Comparison of ENCODE assay signal across 10 cellular contexts in the genomic region with DNA sequence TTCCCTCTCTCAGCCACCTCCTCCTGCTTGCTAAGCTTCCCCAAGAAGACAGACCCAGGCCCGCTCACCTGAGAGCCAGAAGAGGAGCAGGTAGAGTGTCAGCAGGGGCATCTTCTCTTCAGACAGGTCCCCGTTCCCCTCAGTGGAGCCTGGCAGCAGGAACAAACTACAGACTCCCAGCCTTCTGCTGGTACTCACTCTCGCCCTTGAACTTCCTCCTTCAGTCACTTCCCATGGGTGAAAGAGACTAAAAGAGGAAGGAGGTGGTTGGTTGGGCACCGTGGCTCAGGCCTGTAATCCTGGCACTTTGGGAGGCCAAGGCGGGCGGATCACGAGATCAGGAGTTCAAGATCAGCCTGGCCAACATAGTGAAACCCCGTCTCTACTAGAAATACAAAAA. TPM values are rescaled to one million over a fixed set of nuclear protein-coding genes. Genes with fewer than 3 reads are reported as not detected.
DNase-seq lines count a peak whose midpoint lies in the region; ATAC-seq lines count a peak whose summit lies in the region.
"Had no signal": no experiment of that assay in that cellular context is flagged by ENCODE, and none has a peak within 500 bp of the region (broad histone marks: within the 10 kb centered on the region; RNA-seq: fewer than 3 reads in every experiment).

A gene (minus strand): TSS at position 168 of the 400 bp plus-strand sequence. CDS start 57 bp downstream, at position 111.

- H3K4me1 ChIP-seq in BLaER1 treated with 17β-estradiol and CSF1 and Interleukin-3, amounts not matched to agents 10 nM and 100 nM = peaks cover 10 to 72% (median 36%) of the 10 kb centered on the region in 10 experiments
- H3K4me1 ChIP-seq in duodenal mucosa (ENCODE audit: control insufficient read depth in 1 of 2, insufficient read depth in 2 of 2, low read length in 2 of 2) = no peaks in the 10 kb centered on the region

- no peaks in the 10 kb centered on the region for H3K36me3 ChIP-seq in BLaER1 treated with 17β-estradiol and CSF1 and Interleukin-3, amounts not matched to agents 10 nM and 100 nM
- no peaks in the 10 kb centered on the region for H3K36me3 ChIP-seq in duodenal mucosa (ENCODE audit: control insufficient read depth in 1 of 2, insufficient read depth in 2 of 2, low read length in 2 of 2)

- no peaks in the 10 kb centered on the region for H3K9me3 ChIP-seq in BLaER1 treated with 17β-estradiol and CSF1 and Interleukin-3, amounts not matched to agents 10 nM and 100 nM (replicated peaks in 1 of 11)
- no peaks in the 10 kb centered on the region for H3K9me3 ChIP-seq in duodenal mucosa (ENCODE audit: control insufficient read depth in 1 of 2, low read length in 2 of 2)

- peak; percentile 91 for DNase-seq in NOMO-1 treated with DMSO at 0.1 percent for 48 hours (lab: John Stamatoyannopoulos, UW; ENCODE audit: unreplicated experiment)
- DNase-seq in mucosa of gallbladder (ENCODE audit: low spot score) = peak; percentile 34
- DNase-seq in SW480 (ENCODE audit: low spot score) = no peak
- no peak for DNase-seq in NCI-H748 (lab: John Stamatoyannopoulos, UW; ENCODE audit: unreplicated experiment)
- DNase-seq: activated naive CD8-positive, alpha-beta T cell treated with anti-CD3 and anti-CD28 coated beads, Interleukin-2, amount 10 ng/mL, durations not matched to agents 7 days and 5 days; islet precursor cell had no signal

- peak within 1 kb of the TSS in 9 of 11 experiments; percentile 42 to 80 (median 58); a peak in 16 of 22 replicates for H3K27ac ChIP-seq in BLaER1 treated with 17β-estradiol and CSF1 and Interleukin-3, amounts not matched to agents 10 nM and 100 nM
- no peak within 1 kb of the TSS for H3K27ac ChIP-seq in duodenal mucosa (ENCODE audit: low read depth, low read length)

- no peaks in the 10 kb centered on the region for H3K27me3 ChIP-seq in BLaER1 treated with 17β-estradiol and CSF1 and Interleukin-3, amounts not matched to agents 10 nM and 100 nM
- peaks cover 0 to 10% of the 10 kb centered on the region in 2 donors for H3K27me3 ChIP-seq in duodenal mucosa (ENCODE audit: control insufficient read depth in 1 of 2, insufficient read depth in 2 of 2, low read length in 2 of 2)

- no peak for ATAC-seq in HG03442 (IDR thresholded peaks at IDR 0.05; ENCODE audit: unreplicated experiment)
- no peak for ATAC-seq in HG02840 (IDR thresholded peaks at IDR 0.05; ENCODE audit: low FRiP score, unreplicated experiment)

- peak within 1 kb of the TSS; percentile 32 to 96 (median 82) for H3K4me2 ChIP-seq in BLaER1 treated with 17β-estradiol and CSF1 and Interleukin-3, amounts not matched to agents 10 nM and 100 nM

- peak within 1 kb of the TSS in 8 of 11 experiments; percentile 14 to 78 (median 65); a peak in 14 of 22 replicates for H3K9ac ChIP-seq in BLaER1 treated with 17β-estradiol and CSF1 and Interleukin-3, amounts not matched to agents 10 nM and 100 nM
- no peak within 1 kb of the TSS for H3K9ac ChIP-seq in duodenal mucosa (ENCODE audit: low read depth in 1 of 2, low read length in 2 of 2)

- H4K20me1 ChIP-seq in BLaER1 treated with 17β-estradiol and CSF1 and Interleukin-3, amounts not matched to agents 10 nM and 100 nM = peaks cover 0 to 20% (median 0%) of the 10 kb centered on the region in 11 experiments; a peak in 1 of 22 replicates

- H3K4me3 ChIP-seq in BLaER1 treated with 17β-estradiol and CSF1 and Interleukin-3, amounts not matched to agents 10 nM and 100 nM = peak within 1 kb of the TSS in 6 of 10 experiments; percentile 44 to 64 (median 58); a peak in 12 of 20 replicates
- peak within 1 kb of the TSS; percentile 5 to 32 for H3K4me3 ChIP-seq in duodenal mucosa (ENCODE audit: low read depth in 1 of 2, low read length in 2 of 2)

RNA-seq across cellular contexts. Expression of the gene that starts here (rescaled TPM):
- 1.8 TPM for total RNA-seq in mucosa of gallbladder

Comparison
In these comparisons a context has a peak if more than half of its experiments do, and no peak if none do; other contexts are left out.
1. H3K9ac ChIP-seq: peak in BLaER1 treated with 17β-estradiol and CSF1 and Interleukin-3, amounts not matched to agents 10 nM and 100 nM (8 of 11); none in duodenal mucosa (0 of 2).
2. DNase-seq: peak in NOMO-1 treated with DMSO at 0.1 percent for 48 hours (single experiment) and mucosa of gallbladder (single experiment); none in SW480 (single experiment) and NCI-H748 (single experiment).